10 cellular contexts compared by ENCODE assay signal in the genomic region with DNA sequence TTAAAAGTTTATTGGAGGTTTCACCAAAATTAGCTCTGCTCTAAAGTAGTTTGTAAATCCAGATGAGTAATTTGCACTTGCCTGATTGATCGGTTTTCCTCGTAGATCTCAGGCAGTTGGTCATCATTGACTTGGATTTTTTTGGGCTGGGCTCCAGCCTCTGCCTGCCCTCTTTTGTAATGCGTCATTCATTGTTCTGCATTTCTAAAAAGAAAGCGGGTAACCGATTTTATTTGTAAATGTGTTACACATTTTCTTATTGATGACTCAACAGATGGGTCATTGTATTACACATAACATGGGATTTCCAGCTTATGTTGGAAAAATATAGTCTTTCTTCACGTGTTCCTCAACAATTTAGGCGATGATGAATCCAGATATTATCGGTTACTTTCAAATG. TPM values are rescaled to one million over a fixed set of nuclear protein-coding genes. Genes with fewer than 3 reads are reported as not detected.
DNase-seq lines count a peak whose midpoint lies in the region; ATAC-seq and TF ChIP-seq lines count a peak whose summit lies in the region.
"Had no signal": no experiment of that assay in that cellular context is flagged by ENCODE, and none has a peak within 500 bp of the region (broad histone marks: within the 10 kb centered on the region; RNA-seq: fewer than 3 reads in every experiment).

No MANE protein-coding gene starts in this region.

- WGBS in esophagus, 2 donors: 30 to 46% methylated on average over 8 of the region's 8 CpGs

- no peak overlapping the region for H3K27ac Mint-ChIP-seq in Caco-2 (ENCODE audit: unreplicated experiment)

- no peaks in the 10 kb centered on the region for H3K27me3 ChIP-seq in Panc1 (ENCODE audit: control insufficient read depth, insufficient read depth, low read length)
- H3K27me3 ChIP-seq in esophagus (ENCODE audit: control insufficient read depth in 1 of 2, insufficient read depth in 2 of 2, low read length in 2 of 2): no peaks in the 10 kb centered on the region
- H3K27me3 ChIP-seq in Caco-2 (replicated peaks; ENCODE audit: control insufficient read depth, insufficient read depth, low read length): no peaks in the 10 kb centered on the region

- CTCF ChIA-PET in Panc1 (lab: Charles Lee) (no interaction called here), Caco-2 (lab: Charles Lee) (no interaction called here)

- H3K36me3 Mint-ChIP-seq in Caco-2 (ENCODE audit: insufficient read depth, unreplicated experiment): peaks cover 76% of the 10 kb centered on the region

- H3K27me3 Mint-ChIP-seq in Caco-2 (ENCODE audit: insufficient read depth, unreplicated experiment): no peaks in the 10 kb centered on the region

- H3K4me1 Mint-ChIP-seq in Caco-2 (ENCODE audit: low read depth, unreplicated experiment): peaks cover 11% of the 10 kb centered on the region

- in situ Hi-C loops in Panc1 (cut with HindIII; ENCODE audit: low pct_unique_long_range_greater_than_20kb, low sequenced_read_pairs): no loop called here

- no peak for ATAC-seq in Panc1

- no peaks in the 10 kb centered on the region for H3K9me3 Mint-ChIP-seq in Caco-2 (ENCODE audit: unreplicated experiment)

- H3K36me3 ChIP-seq in Panc1 (ENCODE audit: control insufficient read depth, insufficient read depth, low read length) (peaks cover 29% of the 10 kb centered on the region), esophagus (ENCODE audit: control insufficient read depth in 2 of 2, insufficient read depth in 2 of 2, low read length in 1 of 2) (peaks cover 20 to 21% of the 10 kb centered on the region in 2 donors), Caco-2 (ENCODE audit: control insufficient read depth, insufficient read depth, low read length) (peaks cover 3% of the 10 kb centered on the region)

- H3K4me3 ChIP-seq in Panc1 (ENCODE audit: low read depth in 2 of 2, low read length in 2 of 2): peak overlapping the region; percentile 76 to 84
- H3K4me3 ChIP-seq in esophagus (ENCODE audit: low read depth in 1 of 2, low read length in 2 of 2): no peak overlapping the region
- H3K4me3 ChIP-seq in Caco-2 (ENCODE audit: low read depth, low read length): no peak overlapping the region
- H3K4me3 ChIP-seq: PC-9 had no signal

- H3K4me1 ChIP-seq in Panc1 (ENCODE audit: control insufficient read depth, insufficient read depth, low read length) (peaks cover 49% of the 10 kb centered on the region), esophagus (ENCODE audit: control insufficient read depth in 2 of 2, insufficient read depth in 2 of 2, low read length in 1 of 2) (no peaks in the 10 kb centered on the region), Caco-2 (no peaks in the 10 kb centered on the region; the same call in 1 of the 2 replicates)

- DNase-seq in EL (peak; percentile 97), Panc1 (ENCODE audit: low read depth, low spot score) (no peak), pulmonary artery endothelial cell (ENCODE audit: low read depth, low spot score) (peak; percentile 59), NCI-H2081 (lab: John Stamatoyannopoulos, UW) (no peak), Caco-2 (no peak), SW 1271 (lab: John Stamatoyannopoulos, UW) (no peak), DMS 273 treated with DMSO at 0.1 percent for 48 hours (lab: John Stamatoyannopoulos, UW) (no peak)
- DNase-seq: hypothalamus, PC-9 had no signal

- intact Hi-C loops in Panc1 (cut with micrococcal nuclease; ENCODE audit: unreplicated experiment) (no loop called here), Caco-2 (cut with micrococcal nuclease; ENCODE audit: unreplicated experiment) (no loop called here)

- peak overlapping the region; percentile 93 for H3K27ac ChIP-seq in Panc1 (ENCODE audit: low read length)
- peak overlapping the region; percentile 17 to 68 for H3K27ac ChIP-seq in esophagus (ENCODE audit: low read depth in 2 of 2, low read length in 1 of 2)

- TF ChIP-seq CTCF in Panc1 (IDR thresholded peaks at IDR 0.05): no peak
- TF ChIP-seq CTCF in Caco-2 (IDR thresholded peaks at IDR 0.05; ENCODE audit: insufficient read depth in 1 of 2, low read depth in 1 of 2, low read length in 1 of 2, severe bottlenecking in 1 of 2, unreplicated experiment in 1 of 2): no peak

- H3K9me3 ChIP-seq in Panc1 (ENCODE audit: control insufficient read depth, insufficient read depth, low read depth, low read length): no peaks in the 10 kb centered on the region
- no peaks in the 10 kb centered on the region for H3K9me3 ChIP-seq in esophagus (ENCODE audit: control insufficient read depth in 2 of 2, insufficient read depth in 1 of 2, low read depth in 1 of 2, low read length in 1 of 2)
- no peaks in the 10 kb centered on the region for H3K9me3 ChIP-seq in Caco-2

- BruUV-seq in Panc1 (replicated peaks; lab: Mats Ljungman, UMichigan) (no TSS peak), Caco-2 (replicated peaks; lab: Mats Ljungman, UMichigan) (no TSS peak)

- no peak overlapping the region for H3K4me3 Mint-ChIP-seq in Caco-2 (ENCODE audit: unreplicated experiment)

- POLR2A ChIA-PET in Panc1 (lab: Charles Lee): interaction anchor here (0.6 to 1.2 kb wide), 4 partner anchors 22 to 80 kb away, joined by 3 to 5 read pairs (median 3); no protein-coding TSS in a partner anchor
- POLR2A ChIA-PET in Caco-2 (lab: Charles Lee): no interaction called here

RNA-seq across cellular contexts. Expression of gene ETS2, which starts 5.5 kb away (rescaled TPM):
- total RNA-seq in Panc1 (2021; ENCODE audit: unreplicated experiment) (132 TPM), pulmonary artery endothelial cell (57.6 and 64.7 TPM in 2 replicates), Caco-2 (2022) (20.4 and 26.9 TPM in 2 replicates)
- 62.0 TPM for polyA plus RNA-seq in Panc1 (2012; ENCODE audit: insufficient read length)
- 10 to 100 TPM; 33.6 to 53.3 TPM for polyA plus RNA-seq in esophagus

Comparison
In these comparisons a context has a peak if more than half of its experiments do, and no peak if none do; other contexts are left out.
1. DNase-seq: peak in EL (single experiment) and pulmonary artery endothelial cell (single experiment); none in Panc1 (single experiment), NCI-H2081 (0 of 2), Caco-2 (0 of 2), SW 1271 (0 of 2) and DMS 273 treated with DMSO at 0.1 percent for 48 hours (single experiment).
2. H3K4me3 ChIP-seq: peak in Panc1 (2 of 2); none in esophagus (0 of 2) and Caco-2 (single experiment).